ENCODE assay signal across 21 cellular contexts in genomic region chr2:33180915-33181314, GRCh38.
"Had no signal": no experiment of that assay in that cellular context is flagged by ENCODE, and none has a peak within 500 bp of the region (broad histone marks: within the 10 kb centered on the region; RNA-seq: fewer than 3 reads in every experiment).

No MANE protein-coding gene starts in this region.

- H3K27me3 Mint-ChIP-seq: memory B cell had no signal

- H3K9me3 Mint-ChIP-seq: endodermal cell, memory B cell, neural crest cell had no signal

- H3K36me3 ChIP-seq: colonic mucosa, lower lobe of right lung, ovary, thyroid gland, upper lobe of right lung had no signal

- H3K4me3 Mint-ChIP-seq: endodermal cell, memory B cell, mesothelial cell of epicardium, natural killer cell, neural crest cell had no signal

- H3K4me1 Mint-ChIP-seq: endodermal cell, memory B cell, mesothelial cell of epicardium, natural killer cell, neural crest cell had no signal

- H3K36me3 Mint-ChIP-seq: memory B cell, natural killer cell had no signal

- ATAC-seq: left lobe of liver, lower lobe of right lung, natural killer cell, upper lobe of right lung had no signal

- H3K9me3 ChIP-seq: colonic mucosa, lower lobe of right lung, ovary, thyroid gland, upper lobe of right lung, vagina had no signal

- H3K4me1 ChIP-seq: colonic mucosa, lower lobe of right lung, thyroid gland, upper lobe of right lung, vagina had no signal

- DNase-seq: colonic mucosa; effector CD4-positive, alpha-beta T cell; endodermal cell; foreskin melanocyte; head of caudate nucleus; hippocampal formation; kidney glomerular epithelial cell; lower lobe of right lung; natural killer cell; ovary; right cardiac atrium; stimulated activated CD4-positive, alpha-beta T cell treated with anti-CD3 and anti-CD28 coated beads, Interleukin-2, amount 100 ng/mL, for 48 hours; stimulated activated naive CD4-positive, alpha-beta T cell treated with Interleukin-2 at 50 U/mL for 16 hours; thyroid gland; upper lobe of right lung had no signal

- H3K27ac ChIP-seq: colonic mucosa, lower lobe of right lung, ovary, thyroid gland, upper lobe of right lung, vagina had no signal

- H3K27me3 ChIP-seq: colonic mucosa, ovary, thyroid gland, upper lobe of right lung, vagina had no signal

- H3K4me3 ChIP-seq: colonic mucosa, lower lobe of right lung, ovary, smooth muscle cell, thyroid gland, upper lobe of right lung, vagina had no signal

- H3K27ac Mint-ChIP-seq: endodermal cell, memory B cell, mesothelial cell of epicardium, natural killer cell had no signal
